Comparison of ENCODE assay signal across 8 cellular contexts in genomic region chr11:67607507-67607906, GRCh38. TPM values are rescaled to one million over a fixed set of nuclear protein-coding genes. Genes with fewer than 3 reads are reported as not detected.
A peak's percentile ranks its signal among the peaks of the same experiment; 100 is the strongest.
DNase-seq lines count a peak whose midpoint lies in the region; ATAC-seq and TF ChIP-seq lines count a peak whose summit lies in the region.

No MANE protein-coding gene starts in this region.

- H3K9me3 ChIP-seq in DND-41 (ENCODE audit: insufficient read depth, low read length, severe bottlenecking) = no peaks in the 10 kb centered on the region
- no peaks in the 10 kb centered on the region for H3K9me3 ChIP-seq in RWPE2 (ENCODE audit: severe bottlenecking)
- no peaks in the 10 kb centered on the region for H3K9me3 ChIP-seq in fibroblast of lung (ENCODE audit: control insufficient read depth, insufficient read depth, low read depth, low read length)

- H3K4me1 ChIP-seq in DND-41 (ENCODE audit: insufficient read depth, low read length) (peaks cover 35% of the 10 kb centered on the region), RWPE2 (ENCODE audit: insufficient read depth, poor library complexity, severe bottlenecking) (peaks cover 4% of the 10 kb centered on the region), fibroblast of lung (ENCODE audit: control insufficient read depth, extremely low read depth, insufficient read depth, low read length) (peaks cover 12% of the 10 kb centered on the region)

- H3K79me2 ChIP-seq in DND-41 (ENCODE audit: insufficient read depth, low read length) (peaks cover 21% of the 10 kb centered on the region), fibroblast of lung (ENCODE audit: control insufficient read depth, insufficient read depth, low read length) (peaks cover 9% of the 10 kb centered on the region)

- DNase-seq in DND-41 (no peak), RWPE2 (ENCODE audit: low spot score) (no peak), fibroblast of lung (ENCODE audit: low read depth in 2 of 2) (no peak), posterior vena cava (ENCODE audit: low spot score) (peak; percentile 55), mesenteric fat pad (ENCODE audit: low spot score) (no peak), NCI-H2029 (lab: John Stamatoyannopoulos, UW) (no peak)

- H3K4me3 ChIP-seq in DND-41 (ENCODE audit: low read depth in 1 of 2, low read length in 2 of 2) (peak overlapping the region; percentile 52 to 94; a peak in 3 of 4 replicates), RWPE2 (ENCODE audit: severe bottlenecking) (peak overlapping the region; percentile 80), fibroblast of lung (replicated peaks in 1 of 4; ENCODE audit: control extremely low read depth in 1 of 4, insufficient read depth in 1 of 4, low read depth in 3 of 4, low read length in 4 of 4) (peak overlapping the region; percentile 85 to 100 (median 96))

- H3K27me3 ChIP-seq in DND-41 (ENCODE audit: insufficient read depth, low read length, poor library complexity) (no peaks in the 10 kb centered on the region), RWPE2 (ENCODE audit: insufficient read depth, poor library complexity, severe bottlenecking) (no peaks in the 10 kb centered on the region), fibroblast of lung (ENCODE audit: control insufficient read depth, insufficient read depth, low read length) (no peaks in the 10 kb centered on the region)

- ATAC-seq in DND-41 (ENCODE audit: insufficient read depth, low read depth) (no peak), RWPE2 (ENCODE audit: low read depth) (no peak), HG02571 (IDR thresholded peaks at IDR 0.05; ENCODE audit: unreplicated experiment) (no peak), HG02970 (IDR thresholded peaks at IDR 0.05; ENCODE audit: low FRiP score, unreplicated experiment) (no peak)

- H3K27ac ChIP-seq in DND-41 (ENCODE audit: low read length) = peak overlapping the region; percentile 67
- no peak overlapping the region for H3K27ac ChIP-seq in RWPE2 (ENCODE audit: poor library complexity, severe bottlenecking)
- H3K27ac ChIP-seq in fibroblast of lung (ENCODE audit: insufficient read depth, low read length) = peak overlapping the region; percentile 90

- H3K4me2 ChIP-seq in DND-41 (ENCODE audit: insufficient read depth, low read length) (peak overlapping the region; percentile 98), fibroblast of lung (ENCODE audit: extremely low read depth, insufficient read depth, low read length) (peak overlapping the region; percentile 99)

- TF ChIP-seq CTCF in DND-41 (IDR thresholded peaks at IDR 0.05; ENCODE audit: borderline replicate concordance, extremely low read depth, low read length, poor library complexity, severe bottlenecking) (no peak), RWPE2 (IDR thresholded peaks at IDR 0.05; ENCODE audit: poor library complexity, severe bottlenecking) (no peak), fibroblast of lung (conservative IDR thresholded peaks at IDR 0.05 in 1 of 2, IDR thresholded peaks at IDR 0.05 in 1 of 2; ENCODE audit: low read depth in 1 of 2, low read length in 2 of 2) (no peak)

- H3K9ac ChIP-seq in DND-41 (ENCODE audit: low read depth, low read length) = peak overlapping the region; percentile 89
- peak overlapping the region; percentile 96 for H3K9ac ChIP-seq in fibroblast of lung (ENCODE audit: insufficient read depth, low read length)

- peak overlapping the region; percentile 93; the same call in 1 of the 2 replicates for H2AFZ ChIP-seq in DND-41 (ENCODE audit: low read depth, low read length)
- H2AFZ ChIP-seq in fibroblast of lung (ENCODE audit: low read length) = peak overlapping the region; percentile 78

- intact Hi-C loops in posterior vena cava (cut with DNase I) = no loop called here

- H3K36me3 ChIP-seq in DND-41 (ENCODE audit: insufficient read depth, low read length) (peaks cover 45% of the 10 kb centered on the region), RWPE2 (ENCODE audit: low read depth) (peaks cover 30% of the 10 kb centered on the region), fibroblast of lung (ENCODE audit: control insufficient read depth, insufficient read depth, low read length) (peaks cover 12% of the 10 kb centered on the region)

- H4K20me1 ChIP-seq in DND-41 (ENCODE audit: insufficient read depth, low read length) (peaks cover 4% of the 10 kb centered on the region; the same call in 1 of the 2 replicates), fibroblast of lung (ENCODE audit: control insufficient read depth, extremely low read depth, insufficient read depth, low read length) (no peaks in the 10 kb centered on the region)

RNA-seq across cellular contexts. Expression of gene NDUFV1, which starts 0.8 kb away (rescaled TPM):
- 153 and 171 TPM in 2 replicates for total RNA-seq in fibroblast of lung
- 64.9 and 77.5 TPM in 2 replicates for polyA plus RNA-seq in fibroblast of lung
- 133 and 160 TPM in 2 replicates for polyA plus RNA-seq in fibroblast of lung (2012)
- 110 and 157 TPM in 2 replicates for polyA minus RNA-seq in fibroblast of lung (ENCODE audit: low replicate concordance)
- 100 to 1,000 TPM; 112 to 116 TPM for total RNA-seq in posterior vena cava
- total RNA-seq in mesenteric fat pad = 147 TPM

RNA-seq across cellular contexts. Expression of gene NUDT8, which starts 22.2 kb away (rescaled TPM):
- total RNA-seq in fibroblast of lung (4.1 and 5.0 TPM in 2 replicates), posterior vena cava (1 to 10 TPM; 4.6 to 5.7 TPM), mesenteric fat pad (12.9 TPM)
- 0.90 and 1.6 TPM in 2 replicates for polyA plus RNA-seq in fibroblast of lung
- 5.5 and 9.4 TPM in 2 replicates for polyA plus RNA-seq in fibroblast of lung (2012)
- polyA minus RNA-seq in fibroblast of lung (ENCODE audit: low replicate concordance) = 6.0 TPM in 2 replicates

RNA-seq across cellular contexts. Expression of gene GSTP1, which starts 23.9 kb away (rescaled TPM):
- 444 and 642 TPM in 2 replicates for total RNA-seq in fibroblast of lung
- polyA plus RNA-seq in fibroblast of lung = 360 and 397 TPM in 2 replicates
- 728 and 861 TPM in 2 replicates for polyA plus RNA-seq in fibroblast of lung (2012)
- 1,150 and 1,513 TPM in 2 replicates for polyA minus RNA-seq in fibroblast of lung (ENCODE audit: low replicate concordance)
- total RNA-seq in posterior vena cava = 100 to 1,000 TPM; 338 to 370 TPM
- 355 TPM for total RNA-seq in mesenteric fat pad

RNA-seq across cellular contexts. Expression of gene TBX10, which starts 32.1 kb away (rescaled TPM):
- total RNA-seq in fibroblast of lung (not detected in 2 replicates), posterior vena cava (not detected), mesenteric fat pad (not detected)
- not detected in 2 replicates for polyA plus RNA-seq in fibroblast of lung
- not detected in 2 replicates for polyA plus RNA-seq in fibroblast of lung (2012)
- polyA minus RNA-seq in fibroblast of lung (ENCODE audit: low replicate concordance) = not detected in 2 replicates

RNA-seq across cellular contexts. Expression of gene ACY3, which starts 43.0 kb away (rescaled TPM):
- total RNA-seq in fibroblast of lung (not detected in 2 replicates), posterior vena cava (not detected), mesenteric fat pad (not detected)
- 0.07 TPM in 1 of 2 replicates, not detected in the other for polyA plus RNA-seq in fibroblast of lung
- polyA plus RNA-seq in fibroblast of lung (2012) = 0.09 TPM in 1 of 2 replicates, not detected in the other
- polyA minus RNA-seq in fibroblast of lung (ENCODE audit: low replicate concordance) = 1.0 TPM in 1 of 2 replicates, not detected in the other
